In the genomic region with DNA sequence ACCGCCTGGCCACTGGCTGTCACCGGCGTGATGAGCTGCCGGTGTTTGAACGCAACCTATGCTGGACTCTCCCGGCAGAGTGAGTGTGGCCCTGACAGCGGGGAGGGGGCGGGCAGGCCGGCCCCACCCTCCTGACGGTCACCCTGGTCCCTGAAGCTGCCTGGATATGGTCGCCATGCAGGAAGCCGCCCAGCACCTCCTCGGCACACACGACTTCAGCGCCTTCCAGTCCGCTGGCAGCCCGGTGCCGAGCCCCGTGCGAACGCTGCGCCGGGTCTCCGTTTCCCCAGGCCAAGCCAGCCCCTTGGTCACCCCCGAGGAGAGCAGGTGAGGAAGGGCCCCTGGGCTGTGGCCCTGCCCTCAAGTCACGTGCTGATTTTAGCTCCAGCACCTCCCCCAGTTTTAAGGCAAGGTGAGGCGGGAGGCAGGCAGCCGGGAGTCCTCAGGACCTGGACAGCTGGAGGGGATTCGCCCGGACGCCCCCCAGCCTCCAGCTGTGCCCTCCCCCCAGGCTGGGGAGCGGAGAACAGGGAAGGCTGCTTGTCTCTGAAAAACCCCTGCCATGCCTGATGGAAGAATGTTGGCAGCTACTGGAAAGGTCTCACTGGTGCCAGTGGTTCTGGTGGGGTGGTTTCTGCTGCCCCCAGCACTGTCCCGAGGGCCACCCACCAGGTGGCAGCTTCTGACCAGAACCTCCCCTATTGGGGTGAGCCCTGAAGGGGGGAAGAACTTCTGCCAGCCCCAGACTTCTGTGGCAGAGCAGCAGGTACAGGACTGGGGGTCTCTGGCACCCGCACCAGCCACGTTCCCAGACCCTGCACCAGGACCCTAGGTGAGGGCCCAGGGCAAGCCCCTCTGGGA, we compare ENCODE assay signal across 8 cellular contexts. TPM values are rescaled to one million over a fixed set of nuclear protein-coding genes. Genes with fewer than 3 reads are reported as not detected.
DNase-seq lines count a peak whose midpoint lies in the region; ATAC-seq, FAIRE-seq and TF ChIP-seq lines count a peak whose summit lies in the region.

No MANE protein-coding gene starts in this region.

- H3K9me3 ChIP-seq in muscle layer of duodenum (ENCODE audit: control insufficient read depth in 1 of 2, low read length in 2 of 2) = no peaks in the 10 kb centered on the region

- no peak for ATAC-seq in HG02885 (IDR thresholded peaks at IDR 0.05; ENCODE audit: poor library complexity, unreplicated experiment)

- FAIRE-seq in GM12892 (lab: Jason Lieb, UNC) = no peak

- peak overlapping the region; percentile 64 for H3K4me3 ChIP-seq in AG10803 (ENCODE audit: low read length)
- H3K4me3 ChIP-seq in Jurkat, Clone E6-1 (ENCODE audit: low read length) = peak overlapping the region; percentile 64
- peak overlapping the region; percentile 55 to 76 for H3K4me3 ChIP-seq in cardiac fibroblast (replicated peaks in 1 of 2; ENCODE audit: low read depth in 2 of 2, low read length in 2 of 2)
- H3K4me3 ChIP-seq in muscle layer of duodenum (ENCODE audit: low read depth in 1 of 2, low read length in 2 of 2) = peak overlapping the region; percentile 46 to 83

- no peak; the same call in 1 of the 2 replicates for TF ChIP-seq POLR2A in GM12892 (IDR thresholded peaks at IDR 0.05; ENCODE audit: low read depth, low read length)

- H3K4me1 ChIP-seq in muscle layer of duodenum (ENCODE audit: control insufficient read depth in 1 of 2, insufficient read depth in 2 of 2, low read length in 2 of 2) = peaks cover 16 to 34% of the 10 kb centered on the region in 2 donors

- no peak for DNase-seq in AG10803 (ENCODE audit: low read depth)
- DNase-seq in Jurkat, Clone E6-1 (ENCODE audit: low read depth, low spot score) = no peak
- DNase-seq in cardiac fibroblast (ENCODE audit: low read depth in 2 of 2) = no peak
- DNase-seq in occipital lobe (lab: John Stamatoyannopoulos, UW) = no peak
- DNase-seq in NCI-H2029 treated with DMSO at 0.1 percent for 48 hours (lab: John Stamatoyannopoulos, UW) = no peak
- DNase-seq in GM12892 (ENCODE audit: insufficient read length) = no peak

- H3K36me3 ChIP-seq in muscle layer of duodenum (ENCODE audit: control insufficient read depth in 1 of 2, insufficient read depth in 2 of 2, low read length in 2 of 2) = peaks cover 17 to 37% of the 10 kb centered on the region in 2 donors

- no peak for TF ChIP-seq CTCF in AG10803 (conservative IDR thresholded peaks at IDR 0.05; ENCODE audit: low read length)
- TF ChIP-seq CTCF in cardiac fibroblast (IDR thresholded peaks at IDR 0.05; ENCODE audit: low read depth, low read length) = no peak

- H3K27ac ChIP-seq in muscle layer of duodenum (ENCODE audit: low read length) = no peak overlapping the region

- H3K27me3 ChIP-seq in muscle layer of duodenum (ENCODE audit: low read depth, low read length) = no peaks in the 10 kb centered on the region

RNA-seq across cellular contexts. Expression of gene PUSL1, which starts 1.4 kb away (rescaled TPM):
- polyA plus RNA-seq in Jurkat, Clone E6-1 (2012; ENCODE audit: insufficient read depth, insufficient read length) = 21.7 TPM
- total RNA-seq in occipital lobe = 8.0 TPM
- 3.1 TPM for polyA plus RNA-seq in GM12892 (2012; ENCODE audit: missing spikeins)

RNA-seq across cellular contexts. Expression of gene ACAP3, which starts 2.0 kb away (rescaled TPM):
- 66.3 TPM for polyA plus RNA-seq in Jurkat, Clone E6-1 (2012; ENCODE audit: insufficient read depth, insufficient read length)
- total RNA-seq in occipital lobe = 51.3 TPM
- polyA plus RNA-seq in GM12892 (2012; ENCODE audit: missing spikeins) = 18.0 TPM

RNA-seq across cellular contexts. Expression of gene INTS11, which starts 14.7 kb away (rescaled TPM):
- 136 TPM for polyA plus RNA-seq in Jurkat, Clone E6-1 (2012; ENCODE audit: insufficient read depth, insufficient read length)
- total RNA-seq in occipital lobe = 28.2 TPM
- 53.6 TPM for polyA plus RNA-seq in GM12892 (2012; ENCODE audit: missing spikeins)

RNA-seq across cellular contexts. Expression of gene CPTP, which starts 14.8 kb away (rescaled TPM):
- polyA plus RNA-seq in Jurkat, Clone E6-1 (2012; ENCODE audit: insufficient read depth, insufficient read length) = 6.3 TPM
- total RNA-seq in occipital lobe = 12.3 TPM
- polyA plus RNA-seq in GM12892 (2012; ENCODE audit: missing spikeins) = 2.1 TPM

RNA-seq across cellular contexts. Expression of gene TAS1R3, which starts 21.3 kb away (rescaled TPM):
- polyA plus RNA-seq in Jurkat, Clone E6-1 (2012; ENCODE audit: insufficient read depth, insufficient read length) = not detected
- total RNA-seq in occipital lobe = 0.31 TPM
- 0.17 TPM for polyA plus RNA-seq in GM12892 (2012; ENCODE audit: missing spikeins)
